Comparison of ENCODE assay signal across 17 cellular contexts in the genomic region with DNA sequence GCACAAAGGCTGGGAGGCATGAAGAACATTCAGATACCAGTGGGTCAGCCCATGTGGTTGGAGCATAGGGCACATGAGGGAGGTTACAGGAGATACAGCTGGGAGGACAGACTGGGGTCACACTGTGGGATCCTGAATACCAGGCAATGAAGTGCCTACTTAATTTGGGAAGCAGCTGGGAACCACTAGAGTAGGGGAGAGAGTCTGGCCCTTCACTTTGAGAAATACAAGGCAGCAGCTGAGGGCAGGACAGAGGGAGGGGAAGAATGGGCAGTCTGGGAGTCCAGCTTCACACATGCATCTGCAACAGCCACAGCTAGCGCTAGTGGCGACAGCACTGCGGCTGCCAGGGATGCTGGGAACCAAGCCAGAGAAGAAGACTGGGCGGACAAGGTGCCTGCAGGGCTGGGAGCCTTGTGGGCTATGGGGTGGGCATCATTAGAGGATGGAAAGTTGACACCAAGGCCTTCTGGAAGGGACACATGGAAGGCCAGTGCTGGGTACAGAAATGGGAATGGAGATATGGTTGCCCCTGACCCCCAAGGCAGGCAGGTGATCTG. TPM values are rescaled to one million over a fixed set of nuclear protein-coding genes. Genes with fewer than 3 reads are reported as not detected.
A peak's percentile ranks its signal among the peaks of the same experiment; 100 is the strongest.
DNase-seq lines count a peak whose midpoint lies in the region; ATAC-seq lines count a peak whose summit lies in the region.
"Had no signal": no experiment of that assay in that cellular context is flagged by ENCODE, and none has a peak within 500 bp of the region (broad histone marks: within the 10 kb centered on the region; RNA-seq: fewer than 3 reads in every experiment).

No MANE protein-coding gene starts in this region.

- no peaks in the 10 kb centered on the region for H3K36me3 Mint-ChIP-seq in naive thymus-derived CD8-positive, alpha-beta T cell
- H3K36me3 Mint-ChIP-seq: activated naive CD8-positive, alpha-beta T cell treated with anti-CD3 and anti-CD28 coated beads for 36 hours had no signal

- no peak overlapping the region for H3K27ac Mint-ChIP-seq in naive thymus-derived CD8-positive, alpha-beta T cell
- H3K27ac Mint-ChIP-seq: activated CD4-positive, alpha-beta T cell treated with anti-CD3 and anti-CD28 coated beads for 36 hours; activated naive CD8-positive, alpha-beta T cell treated with anti-CD3 and anti-CD28 coated beads for 36 hours; activated T-helper 17 cell treated with anti-CD3 and anti-CD28 coated beads, Interleukin-2, amount 50 U/mL, for 72 hours had no signal

- H3K4me1 Mint-ChIP-seq in naive thymus-derived CD8-positive, alpha-beta T cell: no peaks in the 10 kb centered on the region
- H3K4me1 Mint-ChIP-seq: activated CD4-positive, alpha-beta T cell treated with anti-CD3 and anti-CD28 coated beads for 36 hours; activated naive CD8-positive, alpha-beta T cell treated with anti-CD3 and anti-CD28 coated beads for 36 hours; activated T-helper 17 cell treated with anti-CD3 and anti-CD28 coated beads, Interleukin-2, amount 50 U/mL, for 72 hours; IgD-negative memory B cell had no signal

- peak; percentile 13 for DNase-seq in NCI-H748 (lab: John Stamatoyannopoulos, UW; ENCODE audit: unreplicated experiment)
- no peak for DNase-seq in NCI-H748 treated with DMSO at 0.1 percent for 48 hours (lab: John Stamatoyannopoulos, UW)
- peak; percentile 16 for DNase-seq in LHCN-M2 (ENCODE audit: low read depth)
- DNase-seq in astrocyte of the hippocampus (ENCODE audit: low read depth, low spot score): peak; percentile 28
- peak; percentile 34 for DNase-seq in pons (ENCODE audit: low spot score)
- no peak for DNase-seq in naive thymus-derived CD8-positive, alpha-beta T cell
- DNase-seq: activated CD4-positive, alpha-beta T cell treated with anti-CD3 and anti-CD28 coated beads for 36 hours; activated naive CD8-positive, alpha-beta T cell treated with anti-CD3 and anti-CD28 coated beads for 36 hours; stimulated activated CD4-positive, alpha-beta T cell treated with anti-CD3 and anti-CD28 coated beads, Interleukin-4, amount 100 ng/mL, for 4 hours had no signal

- no peak overlapping the region for H3K4me3 Mint-ChIP-seq in naive thymus-derived CD8-positive, alpha-beta T cell
- H3K4me3 Mint-ChIP-seq: activated CD4-positive, alpha-beta T cell treated with anti-CD3 and anti-CD28 coated beads for 36 hours; activated naive CD8-positive, alpha-beta T cell treated with anti-CD3 and anti-CD28 coated beads for 36 hours; activated T-helper 17 cell treated with anti-CD3 and anti-CD28 coated beads, Interleukin-2, amount 50 U/mL, for 72 hours; neural crest cell had no signal

- ATAC-seq in HG02938 (IDR thresholded peaks at IDR 0.05; ENCODE audit: unreplicated experiment): no peak
- no peak for ATAC-seq in HG03378 (IDR thresholded peaks at IDR 0.05; ENCODE audit: unreplicated experiment)
- no peak for ATAC-seq in naive thymus-derived CD8-positive, alpha-beta T cell
- ATAC-seq: A549; activated CD4-positive, alpha-beta T cell treated with anti-CD3 and anti-CD28 coated beads for 36 hours; activated T-helper 17 cell treated with anti-CD3 and anti-CD28 coated beads, Interleukin-2, amount 50 U/mL, for 72 hours had no signal

- H3K27me3 Mint-ChIP-seq in naive thymus-derived CD8-positive, alpha-beta T cell: peaks cover 12 to 26% (median 16%) of the 10 kb centered on the region in 5 donors

- no peaks in the 10 kb centered on the region for H3K9me3 Mint-ChIP-seq in naive thymus-derived CD8-positive, alpha-beta T cell
- H3K9me3 Mint-ChIP-seq: activated naive CD8-positive, alpha-beta T cell treated with anti-CD3 and anti-CD28 coated beads for 36 hours; activated T-helper 17 cell treated with anti-CD3 and anti-CD28 coated beads, Interleukin-2, amount 50 U/mL, for 72 hours; IgD-negative memory B cell; neural crest cell had no signal

- POLR2A ChIA-PET in naive thymus-derived CD8-positive, alpha-beta T cell (lab: Charles Lee): no interaction called here

RNA-seq across cellular contexts. Expression of gene SCUBE2, which starts 15.9 kb away (rescaled TPM):
- 0.06 and 0.11 TPM in 2 replicates for total RNA-seq in LHCN-M2 (2014; rRNA removed)
- 1.2 TPM for polyA plus RNA-seq in LHCN-M2 (2012)
- total RNA-seq in naive thymus-derived CD8-positive, alpha-beta T cell: under 1 TPM in 1 of 2 experiments, not detected in 1; 0.96 TPM
- polyA plus RNA-seq in naive thymus-derived CD8-positive, alpha-beta T cell: not detected
- total RNA-seq: activated CD4-positive, alpha-beta T cell treated with anti-CD3 and anti-CD28 coated beads for 36 hours; activated naive CD8-positive, alpha-beta T cell treated with anti-CD3 and anti-CD28 coated beads for 36 hours; mononuclear cell; NCI-H460 had no signal
- polyA plus RNA-seq: IgD-negative memory B cell had no signal

Comparison
In these comparisons a context has a peak if more than half of its experiments do, and no peak if none do; other contexts are left out.
1. DNase-seq: peak in NCI-H748 (single experiment), LHCN-M2 (single experiment), astrocyte of the hippocampus (single experiment) and pons (single experiment); none in NCI-H748 treated with DMSO at 0.1 percent for 48 hours (single experiment) and naive thymus-derived CD8-positive, alpha-beta T cell (0 of 10).